In genomic region chr5:179873711-179874110, GRCh38 we compare ENCODE assay signal across 16 cellular contexts. TPM values are rescaled to one million over a fixed set of nuclear protein-coding genes. Genes with fewer than 3 reads are reported as not detected.
A peak's percentile ranks its signal among the peaks of the same experiment; 100 is the strongest.
DNase-seq lines count a peak whose midpoint lies in the region; ATAC-seq, FAIRE-seq and TF ChIP-seq lines count a peak whose summit lies in the region.
"Had no signal": no experiment of that assay in that cellular context is flagged by ENCODE, and none has a peak within 500 bp of the region (broad histone marks: within the 10 kb centered on the region; RNA-seq: fewer than 3 reads in every experiment).

No MANE protein-coding gene starts in this region.

- H2AFZ ChIP-seq in K562 (ENCODE audit: low read depth, low read length), result no peak overlapping the region

- peaks cover 36% of the 10 kb centered on the region for H3K4me1 ChIP-seq in left ventricle myocardium inferior
- peaks cover 0 to 17% of the 10 kb centered on the region in 2 experiments; a peak in 2 of 5 replicates for H3K4me1 ChIP-seq in K562 (replicated peaks in 1 of 2; ENCODE audit: control insufficient read depth in 2 of 2, insufficient read depth in 2 of 2, low read length in 2 of 2)

- CTCF ChIA-PET in K562 (lab: Yijun Ruan, JAX; ENCODE audit: low intra/inter-chr PET ratio), result no interaction called here

- WGBS in K562 (ENCODE audit: insufficient coverage, low coverage, missing lambda C conversion rate), result 100% methylated on average over 5 of the region's 5 CpGs

- H3K9me1 ChIP-seq in K562 (ENCODE audit: control insufficient read depth, insufficient read depth, low read length), result no peaks in the 10 kb centered on the region

- H3K9me3 ChIP-seq in left ventricle myocardium inferior (replicated peaks) (no peaks in the 10 kb centered on the region), K562 (replicated peaks; ENCODE audit: control insufficient read depth, insufficient read depth, low read depth, low read length) (no peaks in the 10 kb centered on the region)

- no peak for ATAC-seq in K562
- ATAC-seq in omental fat pad (ENCODE audit: low FRiP score), result no peak
- no peak for ATAC-seq in GM21423 (IDR thresholded peaks at IDR 0.05; ENCODE audit: unreplicated experiment)
- ATAC-seq: HCT116 had no signal

- H3K4me3 ChIP-seq in left ventricle myocardium inferior (no peak overlapping the region), K562 (no peak overlapping the region)

- POLR2A ChIA-PET in K562 (lab: Yijun Ruan, JAX), result interaction anchor here (0.8 kb wide), 1 partner anchor 8 kb away, joined by 5 read pairs; no protein-coding TSS in a partner anchor

- H3K27ac ChIP-seq in left ventricle myocardium inferior (replicated peaks) (peak overlapping the region; percentile 77), K562 (ENCODE audit: extremely low read depth, low read depth, low read length) (no peak overlapping the region; the same call in 2 of the 3 replicates)

- BruUV-seq in K562 (replicated peaks; lab: Mats Ljungman, UMichigan), result no TSS peak

- FAIRE-seq in K562 (lab: Jason Lieb, UNC), result no peak
- FAIRE-seq: GM19239, HTR-8/SVneo had no signal

- no peak for TF ChIP-seq EP300 in K562 (IDR thresholded peaks at IDR 0.05; ENCODE audit: low read length)

- in situ Hi-C loops in K562 (cut with MboI), result no loop called here

- no peaks in the 10 kb centered on the region for H3K79me2 ChIP-seq in K562 (ENCODE audit: control insufficient read depth, insufficient read depth, low read length)

- no peak for TF ChIP-seq RAD21 in K562 (CRISPR knock-in tag; conservative IDR thresholded peaks at IDR 0.05 in 1 of 2, IDR thresholded peaks at IDR 0.05 in 1 of 2)

- no peak for DNase-seq in left ventricle myocardium inferior
- no peak for DNase-seq in cardiac septum (ENCODE audit: low spot score)
- no peak for DNase-seq in K562 (ENCODE audit: extremely low read depth in 1 of 4, low spot score in 3 of 4)
- peak; percentile 70 for DNase-seq in posterior vena cava (ENCODE audit: low spot score)
- DNase-seq in omental fat pad (ENCODE audit: low spot score), result no peak
- no peak for DNase-seq in AG20443 (ENCODE audit: low spot score)
- DNase-seq: ACHN; C1 segment of cervical spinal cord; CD4-positive, alpha-beta T cell; DND-41; GF-D8; KBM-7 had no signal

- TF ChIP-seq CTCF in left ventricle myocardium inferior (IDR thresholded peaks at IDR 0.05; ENCODE audit: borderline replicate concordance) (no peak), K562 (IDR thresholded peaks at IDR 0.05 in 2 of 3, conservative IDR thresholded peaks at IDR 0.05 in 1 of 3; ENCODE audit: insufficient read depth in 2 of 3, low read depth in 1 of 3, low read length in 3 of 3) (no peak), omental fat pad (IDR thresholded peaks at IDR 0.05) (no peak)

- intact Hi-C loops in left ventricle myocardium inferior (cut with micrococcal nuclease), result no loop called here
- intact Hi-C loops in cardiac septum (cut with DNase I), result no loop called here
- intact Hi-C loops in K562 (cut with micrococcal nuclease), result no loop called here
- intact Hi-C loops in posterior vena cava (cut with DNase I), result no loop called here

- H3K27me3 ChIP-seq in left ventricle myocardium inferior (ENCODE audit: low read depth) (no peaks in the 10 kb centered on the region), K562 (ENCODE audit: control insufficient read depth in 2 of 2, insufficient read depth in 2 of 2, low read length in 2 of 2) (no peaks in the 10 kb centered on the region)

- no peak overlapping the region for H3K9ac ChIP-seq in K562 (ENCODE audit: insufficient read depth in 1 of 2, low read depth in 2 of 2, low read length in 2 of 2)

- no peak for TF ChIP-seq POLR2A in K562 (conservative IDR thresholded peaks at IDR 0.05)

- no peaks in the 10 kb centered on the region; the same call in 1 of the 2 replicates for H4K20me1 ChIP-seq in K562 (replicated peaks; ENCODE audit: control insufficient read depth, insufficient read depth, low read length)

- H3K4me2 ChIP-seq in K562 (ENCODE audit: insufficient read depth, low read length), result no peak overlapping the region

- H3K36me3 ChIP-seq in left ventricle myocardium inferior, result peaks cover 69% of the 10 kb centered on the region
- peaks cover 79% of the 10 kb centered on the region; the same call in 2 of the 3 replicates for H3K36me3 ChIP-seq in K562 (ENCODE audit: control insufficient read depth, insufficient read depth, low read length)

TF ChIP-seq in K562, 482 proteins besides CTCF, POLR2A, EP300 and RAD21:
- TF ChIP-seq, protein P1, sequence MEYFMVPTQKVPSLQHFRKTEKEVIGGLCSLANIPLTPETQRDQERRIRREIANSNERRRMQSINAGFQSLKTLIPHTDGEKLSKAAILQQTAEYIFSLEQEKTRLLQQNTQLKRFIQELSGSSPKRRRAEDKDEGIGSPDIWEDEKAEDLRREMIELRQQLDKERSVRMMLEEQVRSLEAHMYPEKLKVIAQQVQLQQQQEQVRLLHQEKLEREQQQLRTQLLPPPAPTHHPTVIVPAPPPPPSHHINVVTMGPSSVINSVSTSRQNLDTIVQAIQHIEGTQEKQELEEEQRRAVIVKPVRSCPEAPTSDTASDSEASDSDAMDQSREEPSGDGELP (CRISPR knock-in tag; IDR thresholded peaks at IDR 0.05; ENCODE audit: borderline replicate concordance), result 0 out of 2 replicates have a peak, but pooled peaks have one; percentile 6
- no peak for TF ChIP-seq ZNF77 (CRISPR knock-in tag; IDR thresholded peaks at IDR 0.05)

RNA-seq across cellular contexts. Expression of gene MRNIP, which starts 15.1 kb away (rescaled TPM):
- total RNA-seq in left ventricle myocardium inferior (13.1 TPM), cardiac septum (15.3 TPM), K562 (2014; rRNA removed) (16.8 and 22.7 TPM in 2 replicates), K562 (2014; rRNA removed; fragmentation: Illumina TruSeq; extraction: Trizol) (7.2 and 9.7 TPM in 2 replicates), K562 (2015; rRNA removed; fragmentation: Illumina TruSeq; extraction: Trizol) (10.4 and 12.2 TPM in 2 replicates), K562 (2021) (18.4 and 20.7 TPM in 2 replicates), posterior vena cava (10 to 100 TPM; 17.3 to 20.1 TPM), omental fat pad (10 to 100 TPM; 15.3 to 26.8 (median 17.7) TPM)
- 168 and 262 TPM in 2 replicates for total RNA-seq in K562 (2011; cell fraction: chromatin; rRNA removed; ENCODE audit: low replicate concordance)
- 113 and 114 TPM in 2 replicates for total RNA-seq in K562 (2011; cell fraction: nucleolus; rRNA removed)
- total RNA-seq in K562 (2011; cell fraction: nucleoplasm; rRNA removed), result 118 and 124 TPM in 2 replicates
- polyA plus RNA-seq in K562 (2011; rRNA removed) (25.6 and 35.4 TPM in 2 replicates), K562 (2014; fragmentation: Illumina TruSeq; extraction: Trizol) (18.0 and 18.5 TPM in 2 replicates), K562 (2014; fragmentation: Nextera tagmentation; extraction: Ambion mirVana) (1 to 10 TPM; 3.6 to 6.2 TPM), K562 (2014; rRNA removed) (39.0 and 42.7 TPM in 2 replicates)
- 18.4 and 20.1 TPM in 2 replicates for polyA plus RNA-seq in K562 (2011; cell fraction: cytosol; rRNA removed)
- 148 and 191 TPM in 2 replicates for polyA plus RNA-seq in K562 (2011; cell fraction: nucleus; rRNA removed)
- polyA plus RNA-seq in K562 (2012), result 18.9 and 21.4 TPM in 2 replicates
- 8.8 and 10.6 TPM in 2 replicates for polyA minus RNA-seq in K562 (2011; rRNA and poly(A)+ RNA removed)
- polyA minus RNA-seq in K562 (2011; cell fraction: cytosol; rRNA and poly(A)+ RNA removed), result 5.3 and 8.0 TPM in 2 replicates
- polyA minus RNA-seq in K562 (2011; cell fraction: nucleus; rRNA and poly(A)+ RNA removed), result 21.1 and 26.9 TPM in 2 replicates

RNA-seq across cellular contexts. Expression of gene TBC1D9B, which starts 34.0 kb away (rescaled TPM):
- 31.1 TPM for total RNA-seq in left ventricle myocardium inferior
- total RNA-seq in cardiac septum, result 41.3 TPM
- total RNA-seq in K562 (2011; cell fraction: chromatin; rRNA removed; ENCODE audit: low replicate concordance), result 150 and 367 TPM in 2 replicates
- 181 and 203 TPM in 2 replicates for total RNA-seq in K562 (2011; cell fraction: nucleolus; rRNA removed)
- total RNA-seq in K562 (2011; cell fraction: nucleoplasm; rRNA removed), result 151 and 162 TPM in 2 replicates
- total RNA-seq in K562 (2014; rRNA removed), result 16.1 and 24.0 TPM in 2 replicates
- 13.0 and 20.7 TPM in 2 replicates for total RNA-seq in K562 (2014; rRNA removed; fragmentation: Illumina TruSeq; extraction: Trizol)
- total RNA-seq in K562 (2015; rRNA removed; fragmentation: Illumina TruSeq; extraction: Trizol), result 35.8 and 36.6 TPM in 2 replicates
- total RNA-seq in K562 (2021), result 54.3 and 59.1 TPM in 2 replicates
- 33.5 and 46.0 TPM in 2 replicates for polyA plus RNA-seq in K562 (2011; rRNA removed)
- 29.6 and 41.6 TPM in 2 replicates for polyA plus RNA-seq in K562 (2011; cell fraction: cytosol; rRNA removed)
- 213 and 357 TPM in 2 replicates for polyA plus RNA-seq in K562 (2011; cell fraction: nucleus; rRNA removed)
- 42.8 and 54.1 TPM in 2 replicates for polyA plus RNA-seq in K562 (2012)
- polyA plus RNA-seq in K562 (2014; fragmentation: Illumina TruSeq; extraction: Trizol), result 33.7 and 37.5 TPM in 2 replicates
- 1 to 10 TPM; 2.9 to 4.2 TPM for polyA plus RNA-seq in K562 (2014; fragmentation: Nextera tagmentation; extraction: Ambion mirVana)
- polyA plus RNA-seq in K562 (2014; rRNA removed), result 43.7 and 51.0 TPM in 2 replicates
- polyA minus RNA-seq in K562 (2011; rRNA and poly(A)+ RNA removed), result 31.3 and 37.5 TPM in 2 replicates
- polyA minus RNA-seq in K562 (2011; cell fraction: cytosol; rRNA and poly(A)+ RNA removed), result 31.0 and 44.1 TPM in 2 replicates
- 77.8 and 93.6 TPM in 2 replicates for polyA minus RNA-seq in K562 (2011; cell fraction: nucleus; rRNA and poly(A)+ RNA removed)
- total RNA-seq in posterior vena cava, result 10 to 100 TPM; 85.0 to 90.5 TPM
- total RNA-seq in omental fat pad, result 100 to 1,000 TPM in 2 of 4 donors, 10 to 100 TPM in 2; 85.4 to 114 (median 97.0) TPM

RNA-seq across cellular contexts. Expression of gene SQSTM1, which starts 53.0 kb away (rescaled TPM):
- total RNA-seq in left ventricle myocardium inferior (438 TPM), cardiac septum (372 TPM), K562 (2014; rRNA removed) (148 and 236 TPM in 2 replicates), K562 (2014; rRNA removed; fragmentation: Illumina TruSeq; extraction: Trizol) (32.0 and 37.6 TPM in 2 replicates), K562 (2015; rRNA removed; fragmentation: Illumina TruSeq; extraction: Trizol) (107 and 109 TPM in 2 replicates), K562 (2021) (148 and 151 TPM in 2 replicates), posterior vena cava (100 to 1,000 TPM; 245 to 333 TPM), omental fat pad (100 to 1,000 TPM; 400 to 762 (median 566) TPM)
- 89.8 and 300 TPM in 2 replicates for total RNA-seq in K562 (2011; cell fraction: chromatin; rRNA removed; ENCODE audit: low replicate concordance)
- total RNA-seq in K562 (2011; cell fraction: nucleolus; rRNA removed), result 389 and 414 TPM in 2 replicates
- 172 and 183 TPM in 2 replicates for total RNA-seq in K562 (2011; cell fraction: nucleoplasm; rRNA removed)
- polyA plus RNA-seq in K562 (2011; rRNA removed) (44.8 and 45.2 TPM in 2 replicates), K562 (2014; fragmentation: Illumina TruSeq; extraction: Trizol) (75.0 and 79.8 TPM in 2 replicates), K562 (2014; fragmentation: Nextera tagmentation; extraction: Ambion mirVana) (1 to 10 TPM; 5.6 to 8.2 TPM), K562 (2014; rRNA removed) (64.0 and 70.7 TPM in 2 replicates)
- polyA plus RNA-seq in K562 (2011; cell fraction: cytosol; rRNA removed), result 47.2 and 77.9 TPM in 2 replicates
- polyA plus RNA-seq in K562 (2011; cell fraction: nucleus; rRNA removed), result 132 and 257 TPM in 2 replicates
- 159 and 567 TPM in 2 replicates for polyA plus RNA-seq in K562 (2012)
- polyA minus RNA-seq in K562 (2011; rRNA and poly(A)+ RNA removed), result 25.0 and 34.0 TPM in 2 replicates
- 82.1 and 107 TPM in 2 replicates for polyA minus RNA-seq in K562 (2011; cell fraction: cytosol; rRNA and poly(A)+ RNA removed)
- polyA minus RNA-seq in K562 (2011; cell fraction: nucleus; rRNA and poly(A)+ RNA removed), result 184 and 191 TPM in 2 replicates
